ENCODE assay signal across 9 cellular contexts in the genomic region with DNA sequence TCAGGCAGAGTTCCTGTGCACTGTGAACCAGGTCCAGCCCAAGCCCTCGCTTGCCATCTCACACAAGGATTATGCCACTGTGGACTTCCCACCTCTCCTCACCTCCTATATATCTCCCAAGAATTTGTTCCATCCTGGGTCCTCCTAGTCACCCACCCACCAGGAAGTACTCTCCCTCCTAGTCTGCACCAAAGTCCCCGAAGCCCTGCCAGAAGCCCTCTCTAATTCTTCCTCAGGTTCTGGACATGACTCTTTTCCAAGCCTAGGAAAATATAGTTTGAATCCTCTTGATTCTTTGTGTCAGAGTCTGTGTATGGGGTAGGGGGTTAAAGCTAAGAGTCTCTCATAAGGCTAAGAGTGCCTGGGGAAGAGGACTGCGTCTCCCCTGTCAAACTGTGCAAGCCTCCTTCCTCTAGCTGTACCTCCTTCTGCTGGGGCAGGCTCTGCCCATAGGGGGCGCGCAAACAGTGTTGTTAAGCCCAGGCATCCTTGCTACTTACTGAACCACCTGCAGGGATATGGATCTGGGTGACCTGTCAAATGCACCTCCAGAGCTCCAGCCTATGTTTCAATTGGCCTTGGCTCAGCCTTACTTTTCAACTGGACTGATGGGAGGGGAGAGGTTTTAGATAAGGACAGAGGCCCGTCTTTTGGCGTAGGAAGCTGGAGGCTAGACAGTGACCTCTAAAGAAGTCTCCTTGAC. TPM values are rescaled to one million over a fixed set of nuclear protein-coding genes. Genes with fewer than 3 reads are reported as not detected.
DNase-seq lines count a peak whose midpoint lies in the region; ATAC-seq, FAIRE-seq and TF ChIP-seq lines count a peak whose summit lies in the region.
"Had no signal": no experiment of that assay in that cellular context is flagged by ENCODE, and none has a peak within 500 bp of the region (broad histone marks: within the 10 kb centered on the region; RNA-seq: fewer than 3 reads in every experiment).

No MANE protein-coding gene starts in this region.

- no peak overlapping the region for H3K27ac ChIP-seq in 22Rv1
- no peak overlapping the region for H3K27ac ChIP-seq in body of pancreas
- H3K27ac ChIP-seq in kidney (ENCODE audit: low read depth in 2 of 2, low read length in 2 of 2) = no peak overlapping the region
- H3K27ac ChIP-seq: neutrophil had no signal

- H3K4me3 ChIP-seq in body of pancreas = no peak overlapping the region
- no peak overlapping the region for H3K4me3 ChIP-seq in kidney (ENCODE audit: low read length in 2 of 2)

- peak; percentile 82 for DNase-seq in GM12891 (ENCODE audit: insufficient read length, low spot score)
- DNase-seq in NCI-H187 treated with DMSO at 0.1 percent for 48 hours (lab: John Stamatoyannopoulos, UW) = peak; percentile 35
- peak; percentile 84 to 92 (median 86) for DNase-seq in body of pancreas
- peak; percentile 87 for DNase-seq in kidney
- peak; percentile 82 to 84 for DNase-seq in stimulated activated CD4-positive, alpha-beta T cell treated with anti-CD3 and anti-CD28 coated beads, Interleukin-2, amount 100 ng/mL, for 48 hours
- DNase-seq in GF-D8 (lab: John Stamatoyannopoulos, UW) = no peak

- FAIRE-seq in GM12891 (lab: Jason Lieb, UNC) = peak; percentile 82
- FAIRE-seq in TTC549 (lab: Jason Lieb, UNC) = peak; percentile 28
- FAIRE-seq in kidney (lab: Jason Lieb, UNC) = no peak

- H3K9me3 ChIP-seq in body of pancreas (no peaks in the 10 kb centered on the region), kidney (ENCODE audit: control insufficient read depth in 1 of 2, low read length in 2 of 2) (no peaks in the 10 kb centered on the region)
- H3K9me3 ChIP-seq: neutrophil had no signal

- ATAC-seq in body of pancreas = peak; percentile 95

- intact Hi-C loops in body of pancreas (cut with DNase I) = loop anchor here (5.0 kb wide), 1 partner anchor 40 kb away; no protein-coding TSS in a partner anchor
- intact Hi-C loops in kidney (cut with DNase I) = no loop called here

- TF ChIP-seq POLR2A in GM12891 (IDR thresholded peaks at IDR 0.05; ENCODE audit: low read depth, low read length) (no peak), body of pancreas (IDR thresholded peaks at IDR 0.05) (no peak)

- H3K27me3 ChIP-seq in body of pancreas = no peaks in the 10 kb centered on the region

- TF ChIP-seq CTCF in 22Rv1 (IDR thresholded peaks at IDR 0.05) = peak; percentile 96
- TF ChIP-seq CTCF in body of pancreas (IDR thresholded peaks at IDR 0.05) = peak; percentile 75 to 84 (median 82)
- peak; percentile 78 for TF ChIP-seq CTCF in kidney (IDR thresholded peaks at IDR 0.05; ENCODE audit: borderline replicate concordance, extremely low read depth, insufficient read depth)

- 31 to 40% methylated on average over 5 to 7 of the region's 7 CpGs for WGBS in body of pancreas, 2 donors

- no peaks in the 10 kb centered on the region for H3K36me3 ChIP-seq in body of pancreas (replicated peaks in 1 of 2; ENCODE audit: insufficient read depth in 1 of 2, low read depth in 2 of 2)
- no peaks in the 10 kb centered on the region for H3K36me3 ChIP-seq in kidney (ENCODE audit: control insufficient read depth in 1 of 2, insufficient read depth in 2 of 2, low read length in 2 of 2)
- H3K36me3 ChIP-seq: neutrophil had no signal

- H3K9ac ChIP-seq in kidney (ENCODE audit: low read length in 2 of 2) = no peak overlapping the region

- no peaks in the 10 kb centered on the region for H3K4me1 ChIP-seq in body of pancreas
- no peaks in the 10 kb centered on the region for H3K4me1 ChIP-seq in kidney (ENCODE audit: control insufficient read depth in 1 of 2, insufficient read depth in 1 of 2, low read depth in 1 of 2, low read length in 2 of 2)

TF ChIP-seq in GM12891, 5 proteins besides CTCF, POLR2A, EP300 and RAD21:
- TF ChIP-seq PAX5 (IDR thresholded peaks at IDR 0.05; ENCODE audit: insufficient read depth, low read length, severe bottlenecking) (no peak), TAF1 (IDR thresholded peaks at IDR 0.05; ENCODE audit: low read depth, low read length) (no peak), POLR2AphosphoS5 (IDR thresholded peaks at IDR 0.05; ENCODE audit: low read depth, low read length) (no peak), SPI1 (IDR thresholded peaks at IDR 0.05; ENCODE audit: low read depth, low read length) (no peak), POU2F2 (IDR thresholded peaks at IDR 0.05; ENCODE audit: low read depth, low read length) (no peak)

RNA-seq across cellular contexts. Expression of a gene that starts 16.6 kb away (rescaled TPM):
- 0.21 TPM for polyA plus RNA-seq in GM12891 (2012; ENCODE audit: low read depth, missing spikeins)
- total RNA-seq in body of pancreas = not detected
- 0.44 TPM for total RNA-seq in kidney
- polyA plus RNA-seq in kidney (ENCODE audit: insufficient read depth, low read depth, low replicate concordance) = not detected

RNA-seq across cellular contexts. Expression of a gene that starts 42.7 kb away (rescaled TPM):
- not detected for polyA plus RNA-seq in GM12891 (2012; ENCODE audit: low read depth, missing spikeins)
- not detected for total RNA-seq in body of pancreas
- total RNA-seq in kidney = 0.41 TPM
- 0.47 TPM for polyA plus RNA-seq in kidney (ENCODE audit: insufficient read depth, low read depth, low replicate concordance)
